In the genomic region with DNA sequence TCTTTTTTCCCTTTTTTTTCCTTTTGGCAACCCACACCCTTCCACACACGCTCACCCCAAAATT, we compare ENCODE assay signal across 8 cellular contexts. TPM values are rescaled to one million over a fixed set of nuclear protein-coding genes. Genes with fewer than 3 reads are reported as not detected.
DNase-seq lines count a peak whose midpoint lies in the region; ATAC-seq and TF ChIP-seq lines count a peak whose summit lies in the region.

NLK (plus strand) TSS at position 21 of the 64 bp plus-strand sequence. CDS start 197 bp downstream, outside the sequence.

- H3K56ac ChIP-seq in IMR-90 (ENCODE audit: extremely low read depth, insufficient read depth, low read length): peak within 1 kb of the TSS; percentile 35; the same call in 1 of the 2 replicates

- 100% methylated on average over 1 of the region's 1 CpG; no CpG with 5 or more reads in 1 of the 2 experiments for whole genome bisulfite sequencing in IMR-90 (ENCODE audit: extremely low coverage in 2 of 2, insufficient read length in 1 of 2), 2 experiments

- H3K27me3 ChIP-seq in IMR-90 (ENCODE audit: control insufficient read depth, insufficient read depth, low read length): no peaks in the 10 kb centered on the region
- H3K27me3 ChIP-seq in kidney epithelial cell (ENCODE audit: control insufficient read depth, insufficient read depth, low read length): no peaks in the 10 kb centered on the region
- no peaks in the 10 kb centered on the region for H3K27me3 ChIP-seq in stomach smooth muscle (ENCODE audit: control insufficient read depth in 1 of 2, insufficient read depth in 2 of 2, low read length in 2 of 2)

- DNase-seq in IMR-90 (no peak), astrocyte of the cerebellum (ENCODE audit: low read depth) (no peak), kidney epithelial cell (ENCODE audit: low read depth) (no peak), AML-193 (lab: John Stamatoyannopoulos, UW) (no peak)
- DNase-seq in activated CD4-positive, alpha-beta T cell treated with anti-CD3 and anti-CD28 coated beads for 1 hour: no peak

- intact Hi-C loops in IMR-90 (cut with micrococcal nuclease): loop anchor here (5.0 to 10.0 kb wide), 2 partner anchors 140 to 292 kb away; partner anchors contain the start of genes IFT20 and TNFAIP1

- H3K9me3 ChIP-seq in IMR-90 (ENCODE audit: control insufficient read depth, insufficient read depth, low read length) (no peaks in the 10 kb centered on the region), stomach smooth muscle (ENCODE audit: control insufficient read depth in 2 of 2, low read length in 2 of 2) (no peaks in the 10 kb centered on the region)

- peaks cover 10% of the 10 kb centered on the region for H3K4me1 ChIP-seq in IMR-90 (ENCODE audit: control insufficient read depth, insufficient read depth, low read length)
- H3K4me1 ChIP-seq in stomach smooth muscle (ENCODE audit: control insufficient read depth, insufficient read depth, low read length): peaks cover 10% of the 10 kb centered on the region

- peak within 1 kb of the TSS; percentile 80 for H2AK9ac ChIP-seq in IMR-90 (replicated peaks; ENCODE audit: low read depth, low read length, poor library complexity)

- H2BK5ac ChIP-seq in IMR-90 (ENCODE audit: low read depth, low read length, poor library complexity, severe bottlenecking): peak within 1 kb of the TSS; percentile 42

- dilution Hi-C loops in IMR-90 (cut with HindIII; ENCODE audit: low sequenced_read_pairs, unreplicated experiment): no loop called here

- ATAC-seq in IMR-90 (ENCODE audit: low read depth) (no peak), esophagus mucosa (no peak), HG03108 (IDR thresholded peaks at IDR 0.05; ENCODE audit: unreplicated experiment) (no peak)

- H4K91ac ChIP-seq in IMR-90 (ENCODE audit: insufficient read depth, low read depth, low read length): peak within 1 kb of the TSS; percentile 67

- H2BK15ac ChIP-seq in IMR-90 (ENCODE audit: low read depth, low read length): no peak within 1 kb of the TSS

- H3K79me1 ChIP-seq in IMR-90 (ENCODE audit: low read depth in 1 of 2, low read length in 2 of 2): peaks cover 3 to 43% of the 10 kb centered on the region in 2 experiments

- H2BK20ac ChIP-seq in IMR-90 (ENCODE audit: low read depth, low read length): no peak within 1 kb of the TSS

- H2AK5ac ChIP-seq in IMR-90 (ENCODE audit: low read depth, low read length): peak within 1 kb of the TSS; percentile 44

- peak within 1 kb of the TSS; percentile 9 for H2BK120ac ChIP-seq in IMR-90 (ENCODE audit: low read depth, low read length)

- no peak for TF ChIP-seq POLR2A in IMR-90 (IDR thresholded peaks at IDR 0.05; ENCODE audit: low read depth, low read length)

- peak within 1 kb of the TSS; percentile 76 for H3K4ac ChIP-seq in IMR-90 (ENCODE audit: low read depth, low read length)

- H3K4me2 ChIP-seq in IMR-90 (ENCODE audit: low read depth, low read length): peak within 1 kb of the TSS; percentile 100

- TF ChIP-seq CTCF in IMR-90 (conservative IDR thresholded peaks at IDR 0.05; ENCODE audit: low read depth, low read length): no peak
- TF ChIP-seq CTCF in astrocyte of the cerebellum (IDR thresholded peaks at IDR 0.05; ENCODE audit: low read depth, low read length, missing control alignments): no peak
- no peak for TF ChIP-seq CTCF in kidney epithelial cell (IDR thresholded peaks at IDR 0.05; ENCODE audit: insufficient read depth, low read length, poor library complexity, severe bottlenecking)

- peaks cover 39% of the 10 kb centered on the region for H4K20me1 ChIP-seq in IMR-90 (ENCODE audit: insufficient read depth, low read length)

- no TSS peak for BruUV-seq in IMR-90 (replicated peaks; lab: Mats Ljungman, UMichigan)

- H3K27ac ChIP-seq in IMR-90 (ENCODE audit: insufficient read depth, low read length) (peak within 1 kb of the TSS; percentile 63), stomach smooth muscle (ENCODE audit: low read length) (peak within 1 kb of the TSS; percentile 46)

- peak within 1 kb of the TSS; percentile 87 for H2AFZ ChIP-seq in IMR-90 (replicated peaks; ENCODE audit: low read length, poor library complexity)

- H4K8ac ChIP-seq in IMR-90 (ENCODE audit: low read depth in 2 of 2, low read length in 2 of 2): peak within 1 kb of the TSS in 1 of 2 experiments; percentile 67; a peak in 1 of 4 replicates

- H3K9ac ChIP-seq in IMR-90 (ENCODE audit: low read depth, low read length) (peak within 1 kb of the TSS; percentile 75), stomach smooth muscle (ENCODE audit: low read length in 2 of 2) (peak within 1 kb of the TSS; percentile 64 to 76)

- in situ Hi-C loops in IMR-90 (cut with MboI; ENCODE audit: low sequenced_read_pairs): loop anchor here (10.0 kb wide), 1 partner anchor 282 kb away; no protein-coding TSS in a partner anchor
- in situ Hi-C loops in astrocyte of the cerebellum (cut with HindIII; ENCODE audit: low sequenced_read_pairs): no loop called here

- H3K36me3 ChIP-seq in IMR-90 (ENCODE audit: control insufficient read depth, insufficient read depth, low read length) (peaks cover 8% of the 10 kb centered on the region; the same call in 1 of the 2 replicates), kidney epithelial cell (ENCODE audit: control insufficient read depth, insufficient read depth, low read length) (no peaks in the 10 kb centered on the region), stomach smooth muscle (ENCODE audit: control insufficient read depth in 2 of 2, insufficient read depth in 2 of 2, low read length in 2 of 2) (no peaks in the 10 kb centered on the region)

- H3K14ac ChIP-seq in IMR-90 (replicated peaks; ENCODE audit: low read depth, low read length): peak within 1 kb of the TSS; percentile 83

- CTCF ChIA-PET in IMR-90 (lab: Yijun Ruan, JAX): no interaction called here

- H3K18ac ChIP-seq in IMR-90 (ENCODE audit: low read depth, low read length): peak within 1 kb of the TSS; percentile 57

- H3K23ac ChIP-seq in IMR-90 (ENCODE audit: low read depth, low read length): peak within 1 kb of the TSS; percentile 68

- H3K4me3 ChIP-seq in IMR-90 (ENCODE audit: insufficient read depth, low read depth, low read length) (peak within 1 kb of the TSS; percentile 71), astrocyte of the cerebellum (ENCODE audit: low read depth, low read length) (peak within 1 kb of the TSS; percentile 67), kidney epithelial cell (ENCODE audit: low read depth, low read length) (peak within 1 kb of the TSS; percentile 88), stomach smooth muscle (ENCODE audit: low read length in 2 of 2) (peak within 1 kb of the TSS; percentile 61 to 84)

- TF ChIP-seq RAD21 in IMR-90 (IDR thresholded peaks at IDR 0.05; ENCODE audit: low read length): no peak

- H3K9me1 ChIP-seq in IMR-90 (ENCODE audit: insufficient read depth, low read length): peaks cover 7% of the 10 kb centered on the region; the same call in 1 of the 2 replicates

- H4K5ac ChIP-seq in IMR-90 (ENCODE audit: low read depth, low read length): no peak within 1 kb of the TSS

- POLR2A ChIA-PET in IMR-90 (lab: Charles Lee; ENCODE audit: unreplicated experiment): no interaction called here

TF ChIP-seq in IMR-90, 13 proteins besides CTCF, POLR2A, EP300 and RAD21:
- TF ChIP-seq MXI1 (IDR thresholded peaks at IDR 0.05; ENCODE audit: borderline replicate concordance, low read depth, low read length) (no peak), RCOR1 (IDR thresholded peaks at IDR 0.05; ENCODE audit: insufficient replicate concordance, low read length) (no peak), SMC3 (IDR thresholded peaks at IDR 0.05; ENCODE audit: low read depth, low read length) (no peak), RFX5 (IDR thresholded peaks at IDR 0.05; ENCODE audit: low read depth, low read length) (no peak), NFE2L2 (IDR thresholded peaks at IDR 0.05; ENCODE audit: low read depth, low read length) (no peak), CHD1 (IDR thresholded peaks at IDR 0.05; ENCODE audit: low read depth, low read length) (no peak), CEBPB (IDR thresholded peaks at IDR 0.05; ENCODE audit: low read depth, low read length) (no peak), BHLHE40 (IDR thresholded peaks at IDR 0.05; ENCODE audit: low read depth, low read length) (no peak), MAZ (IDR thresholded peaks at IDR 0.05; ENCODE audit: borderline replicate concordance, low read depth, low read length) (no peak), FOS (IDR thresholded peaks at IDR 0.05; ENCODE audit: low read depth, low read length) (no peak), MAFK (IDR thresholded peaks at IDR 0.05; ENCODE audit: low read depth, low read length) (no peak)
- TF ChIP-seq, protein P1, sequence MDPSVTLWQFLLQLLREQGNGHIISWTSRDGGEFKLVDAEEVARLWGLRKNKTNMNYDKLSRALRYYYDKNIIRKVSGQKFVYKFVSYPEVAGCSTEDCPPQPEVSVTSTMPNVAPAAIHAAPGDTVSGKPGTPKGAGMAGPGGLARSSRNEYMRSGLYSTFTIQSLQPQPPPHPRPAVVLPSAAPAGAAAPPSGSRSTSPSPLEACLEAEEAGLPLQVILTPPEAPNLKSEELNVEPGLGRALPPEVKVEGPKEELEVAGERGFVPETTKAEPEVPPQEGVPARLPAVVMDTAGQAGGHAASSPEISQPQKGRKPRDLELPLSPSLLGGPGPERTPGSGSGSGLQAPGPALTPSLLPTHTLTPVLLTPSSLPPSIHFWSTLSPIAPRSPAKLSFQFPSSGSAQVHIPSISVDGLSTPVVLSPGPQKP (IDR thresholded peaks at IDR 0.05; ENCODE audit: borderline replicate concordance, low read depth, low read length): no peak
- TF ChIP-seq, protein P2, sequence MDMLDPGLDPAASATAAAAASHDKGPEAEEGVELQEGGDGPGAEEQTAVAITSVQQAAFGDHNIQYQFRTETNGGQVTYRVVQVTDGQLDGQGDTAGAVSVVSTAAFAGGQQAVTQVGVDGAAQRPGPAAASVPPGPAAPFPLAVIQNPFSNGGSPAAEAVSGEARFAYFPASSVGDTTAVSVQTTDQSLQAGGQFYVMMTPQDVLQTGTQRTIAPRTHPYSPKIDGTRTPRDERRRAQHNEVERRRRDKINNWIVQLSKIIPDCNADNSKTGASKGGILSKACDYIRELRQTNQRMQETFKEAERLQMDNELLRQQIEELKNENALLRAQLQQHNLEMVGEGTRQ (IDR thresholded peaks at IDR 0.05; ENCODE audit: low read depth, low read length): no peak

RNA-seq across cellular contexts. Expression of gene NLK, which starts in this region (rescaled TPM):
- 23.3 and 29.2 TPM in 2 replicates for total RNA-seq in IMR-90 (2012; rRNA removed)
- polyA plus RNA-seq in IMR-90 (2012; rRNA removed): 13.8 and 15.3 TPM in 2 replicates
- polyA plus RNA-seq in IMR-90 (2012; cell fraction: cytosol; rRNA removed): 6.2 and 8.6 TPM in 2 replicates
- polyA plus RNA-seq in IMR-90 (2012; cell fraction: nucleus; rRNA removed; ENCODE audit: low replicate concordance): 20.9 and 37.1 TPM in 2 replicates
- total RNA-seq in kidney epithelial cell: 12.9 and 16.4 TPM in 2 replicates
- 6.7 TPM for total RNA-seq in esophagus mucosa
